In the genomic region with DNA sequence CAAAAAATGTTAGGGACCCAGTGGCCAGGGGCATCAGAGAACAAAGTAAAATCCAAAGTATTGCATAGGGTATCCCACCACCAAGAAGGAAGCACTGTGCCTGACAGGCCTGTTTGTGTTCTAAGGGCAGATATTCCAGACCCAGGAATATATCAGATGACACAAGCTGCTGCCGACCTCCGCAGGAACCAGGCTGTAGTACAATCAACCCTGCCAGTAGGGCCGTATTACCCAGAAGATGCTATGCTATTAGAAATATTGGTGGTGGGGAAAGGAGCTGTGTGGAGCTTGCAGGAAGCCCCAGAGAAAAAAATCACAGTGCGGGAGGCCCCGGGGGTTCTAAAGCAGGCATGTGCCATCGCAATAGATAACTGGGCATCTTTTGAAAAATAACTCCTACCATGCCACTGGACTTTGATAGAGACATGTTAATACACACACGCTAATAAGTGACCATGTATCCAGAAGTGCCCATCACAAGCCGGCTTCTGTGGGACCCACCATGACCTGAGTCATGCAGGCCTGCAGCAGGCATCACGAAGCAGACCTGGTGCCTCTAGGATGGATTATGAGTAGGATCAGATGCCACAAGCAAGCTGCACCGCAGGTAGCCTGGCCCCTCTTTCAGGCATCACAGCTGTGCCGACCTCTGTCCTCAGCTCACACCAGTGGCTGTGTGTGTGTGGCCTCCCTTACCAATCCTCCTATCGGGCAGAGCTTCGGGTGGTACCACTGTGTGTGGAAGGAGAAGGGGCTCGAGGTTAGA, we compare ENCODE assay signal across 21 cellular contexts.
DNase-seq lines count a peak whose midpoint lies in the region; ATAC-seq and TF ChIP-seq lines count a peak whose summit lies in the region.
"Had no signal": no experiment of that assay in that cellular context is flagged by ENCODE, and none has a peak within 500 bp of the region (broad histone marks: within the 10 kb centered on the region; RNA-seq: fewer than 3 reads in every experiment).

No MANE protein-coding gene starts in this region.

- H2BK15ac ChIP-seq in H9 (ENCODE audit: low read depth, low read length) = no peak overlapping the region

- H3K23ac ChIP-seq in H9 (ENCODE audit: insufficient read length, low read depth, low read length) = no peak overlapping the region

- peaks cover 9% of the 10 kb centered on the region for H3K27me3 Mint-ChIP-seq in H9 (ENCODE audit: low read depth)
- peaks cover 12% of the 10 kb centered on the region for H3K27me3 Mint-ChIP-seq in chondrocyte (ENCODE audit: low read depth)
- H3K27me3 Mint-ChIP-seq in neural crest cell (ENCODE audit: low read depth) = peaks cover 37% of the 10 kb centered on the region
- H3K27me3 Mint-ChIP-seq: B cell, IgD-negative memory B cell had no signal

- no peak for DNase-seq in SK-N-SH
- no peak for DNase-seq in H9
- no peak for DNase-seq in chondrocyte (ENCODE audit: low spot score)
- DNase-seq in neural crest cell (ENCODE audit: low read depth, low spot score) = no peak
- no peak for DNase-seq in stimulated activated CD4-positive, alpha-beta T cell treated with anti-CD3 and anti-CD28 coated beads, Interleukin-15, amount 100 ng/mL, for 24 hours
- DNase-seq in NCI-H1048 (lab: John Stamatoyannopoulos, UW) = no peak
- DNase-seq: EL, GOT3, NCI-H1105 treated with DMSO at 0.1 percent for 48 hours, NCI-H2029 treated with DMSO at 0.1 percent for 48 hours, NCI-H226, NCI-H510A treated with DMSO at 0.1 percent for 48 hours, NCI-H748 treated with DMSO at 0.1 percent for 48 hours, SIG-M5 had no signal

- no peak overlapping the region for H2BK5ac ChIP-seq in H9 (ENCODE audit: insufficient read length, low read length)

- TF ChIP-seq EP300 in SK-N-SH (IDR thresholded peaks at IDR 0.05; ENCODE audit: borderline replicate concordance in 1 of 2, low read depth in 1 of 2, low read length in 1 of 2) = no peak

- H3K56ac ChIP-seq in H9 (ENCODE audit: insufficient read length, low read depth, low read length) = no peak overlapping the region

- no peak for TF ChIP-seq RAD21 in SK-N-SH (IDR thresholded peaks at IDR 0.05; ENCODE audit: low read length)

- H3K4me1 ChIP-seq in SK-N-SH (ENCODE audit: control insufficient read depth in 1 of 2, insufficient read depth in 2 of 2, low read depth in 1 of 2, low read length in 1 of 2) = no peaks in the 10 kb centered on the region
- H3K4me1 ChIP-seq in H9 (ENCODE audit: insufficient read depth, low read length) = no peaks in the 10 kb centered on the region
- H3K4me1 ChIP-seq: A549 had no signal

- TF ChIP-seq CTCF in SK-N-SH (IDR thresholded peaks at IDR 0.05) (no peak), H9 (conservative IDR thresholded peaks at IDR 0.05) (peak; percentile 36; the same call in 2 of the 3 replicates), chondrocyte (IDR thresholded peaks at IDR 0.05) (peak; percentile 25), neural crest cell (conservative IDR thresholded peaks at IDR 0.05) (peak; percentile 17)

- H3K9me3 Mint-ChIP-seq in H9 = peaks cover 12 to 13% of the 10 kb centered on the region in 2 experiments
- H3K9me3 Mint-ChIP-seq in chondrocyte (ENCODE audit: low read depth) = no peaks in the 10 kb centered on the region
- H3K9me3 Mint-ChIP-seq in neural crest cell = peaks cover 11% of the 10 kb centered on the region

- no peak overlapping the region for H3K9ac ChIP-seq in SK-N-SH
- no peak overlapping the region for H3K9ac ChIP-seq in H9 (ENCODE audit: extremely low read depth, insufficient read length, low read length)

- no peak overlapping the region for H4K5ac ChIP-seq in H9 (ENCODE audit: insufficient read length, low read depth, low read length)

- peak; percentile 44; the same call in 1 of the 3 replicates for ATAC-seq in SK-N-SH treated with all-trans-retinoic acid at 6 μM for 48 hours
- ATAC-seq in GM19324 (IDR thresholded peaks at IDR 0.05; ENCODE audit: low FRiP score, unreplicated experiment) = no peak
- ATAC-seq: A549 had no signal

- H3T11ph ChIP-seq in H9 (ENCODE audit: low read length) = no peak overlapping the region

- H3K9me2 ChIP-seq in SK-N-SH = no peaks in the 10 kb centered on the region

- H4K8ac ChIP-seq in H9 (replicated peaks; ENCODE audit: insufficient read length, low read depth, low read length) = no peak overlapping the region

- no peak overlapping the region for H3K4me3 ChIP-seq in SK-N-SH (ENCODE audit: low read depth in 2 of 2, low read length in 1 of 2)
- H3K4me3 ChIP-seq: A549 had no signal

- CTCF ChIA-PET in SK-N-SH (lab: Yijun Ruan, JAX) = no interaction called here

- no peak overlapping the region for H3K27ac Mint-ChIP-seq in H9
- no peak overlapping the region for H3K27ac Mint-ChIP-seq in chondrocyte (ENCODE audit: unreplicated experiment)
- no peak overlapping the region for H3K27ac Mint-ChIP-seq in neural crest cell (ENCODE audit: unreplicated experiment)
- H3K27ac Mint-ChIP-seq: B cell, CD14-positive monocyte, IgD-negative memory B cell had no signal

- peaks cover 8 to 12% of the 10 kb centered on the region in 2 experiments; a peak in 3 of 4 replicates for H3K4me1 Mint-ChIP-seq in H9
- H3K4me1 Mint-ChIP-seq in chondrocyte (ENCODE audit: low read depth) = no peaks in the 10 kb centered on the region
- peaks cover 7% of the 10 kb centered on the region for H3K4me1 Mint-ChIP-seq in neural crest cell
- H3K4me1 Mint-ChIP-seq: B cell had no signal

- 4% methylated on average over 12 of the region's 14 CpGs for WGBS in SK-N-SH (ENCODE audit: low lambda C conversion rate)
- WGBS in H9 (ENCODE audit: extremely low coverage, insufficient read length, low lambda C conversion rate) = no CpG with 5 or more reads among the region's 14 CpGs

- H2BK12ac ChIP-seq in H9 (ENCODE audit: insufficient read length, low read depth, low read length) = no peak overlapping the region

- H3K9me3 ChIP-seq in SK-N-SH (no peaks in the 10 kb centered on the region), H9 (ENCODE audit: control insufficient read depth, low read depth, low read length) (no peaks in the 10 kb centered on the region)

- no peaks in the 10 kb centered on the region for H3K79me1 ChIP-seq in H9 (ENCODE audit: insufficient read depth, low read depth, low read length, poor library complexity, severe bottlenecking)

- peaks cover 3 to 12% (median 3%) of the 10 kb centered on the region in 3 experiments; a peak in 4 of 7 replicates for H3K36me3 Mint-ChIP-seq in H9 (ENCODE audit: insufficient read depth in 1 of 3, low read depth in 3 of 3)
- no peaks in the 10 kb centered on the region for H3K36me3 Mint-ChIP-seq in chondrocyte (ENCODE audit: low read depth)
- peaks cover 5% of the 10 kb centered on the region for H3K36me3 Mint-ChIP-seq in neural crest cell (ENCODE audit: low read depth)
- H3K36me3 Mint-ChIP-seq: IgD-negative memory B cell had no signal

- no peak overlapping the region for H3K18ac ChIP-seq in H9 (ENCODE audit: insufficient read length, low read depth, low read length)

- no peak overlapping the region for H2AK5ac ChIP-seq in H9 (ENCODE audit: insufficient read length, low read length)

- H3K27ac ChIP-seq in SK-N-SH (ENCODE audit: low read depth in 2 of 2, low read length in 1 of 2) (no peak overlapping the region), H9 (ENCODE audit: insufficient read length, low read depth, low read length) (no peak overlapping the region)
- H3K27ac ChIP-seq: A549, RWPE1 had no signal

- no peaks in the 10 kb centered on the region for H3K23me2 ChIP-seq in H9 (ENCODE audit: insufficient read length, low read depth, low read length, poor library complexity, severe bottlenecking)

- H2BK20ac ChIP-seq in H9 (ENCODE audit: low read depth, low read length, poor library complexity, severe bottlenecking) = no peak overlapping the region

- H3K36me3 ChIP-seq in SK-N-SH (replicated peaks in 1 of 2; ENCODE audit: control insufficient read depth in 1 of 2, insufficient read depth in 2 of 2, low read length in 1 of 2) = no peaks in the 10 kb centered on the region

- POLR2A ChIA-PET in SK-N-SH (lab: Yijun Ruan, JAX) = no interaction called here

- no peaks in the 10 kb centered on the region for H4K20me1 ChIP-seq in SK-N-SH (ENCODE audit: insufficient read depth)
- H4K20me1 ChIP-seq in H9 (ENCODE audit: control insufficient read depth, insufficient read depth, insufficient read length) = no peaks in the 10 kb centered on the region

- no peak overlapping the region for H2BK120ac ChIP-seq in H9 (ENCODE audit: low read depth, low read length, poor library complexity, severe bottlenecking)

- no peaks in the 10 kb centered on the region for H3F3A ChIP-seq in SK-N-SH (replicated peaks; ENCODE audit: insufficient read depth)

- no peak overlapping the region for H2AFZ ChIP-seq in SK-N-SH (ENCODE audit: low read depth)
- no peak overlapping the region for H2AFZ ChIP-seq in H9 (ENCODE audit: low read length)

- H3K79me2 ChIP-seq in SK-N-SH (ENCODE audit: insufficient read depth) = no peaks in the 10 kb centered on the region
- no peaks in the 10 kb centered on the region for H3K79me2 ChIP-seq in H9 (ENCODE audit: insufficient read depth, low read length)

- H3K27me3 ChIP-seq in SK-N-SH (ENCODE audit: insufficient read depth) (peaks cover 61% of the 10 kb centered on the region), H9 (ENCODE audit: insufficient read depth, low read length) (no peaks in the 10 kb centered on the region)

- no peak overlapping the region for H3K14ac ChIP-seq in H9 (ENCODE audit: insufficient read depth, low read length)

- H3K4me2 ChIP-seq in SK-N-SH = no peak overlapping the region
- H3K4me2 ChIP-seq in H9 (ENCODE audit: insufficient read depth, insufficient read length, low read length) = no peak overlapping the region
- H3K4me2 ChIP-seq: A549 had no signal

- H3K4me3 Mint-ChIP-seq in H9 (no peak overlapping the region), chondrocyte (ENCODE audit: unreplicated experiment) (no peak overlapping the region), neural crest cell (no peak overlapping the region)
- H3K4me3 Mint-ChIP-seq: B cell, CD14-positive monocyte, IgD-negative memory B cell had no signal

- no peak overlapping the region for H3K4ac ChIP-seq in H9 (ENCODE audit: low read depth, low read length)

- H4K91ac ChIP-seq in H9 (ENCODE audit: insufficient read length, low read depth, low read length) = no peak overlapping the region

TF ChIP-seq in SK-N-SH, 30 proteins besides CTCF, POLR2A, EP300 and RAD21:
- TF ChIP-seq PBX3 (IDR thresholded peaks at IDR 0.05) = no peak
